Comparison of ENCODE assay signal across 21 cellular contexts in genomic region chr13:24232037-24232436, GRCh38.
DNase-seq lines count a peak whose midpoint lies in the region; ATAC-seq and TF ChIP-seq lines count a peak whose summit lies in the region.
"Had no signal": no experiment of that assay in that cellular context is flagged by ENCODE, and none has a peak within 500 bp of the region (broad histone marks: within the 10 kb centered on the region; RNA-seq: fewer than 3 reads in every experiment).

No MANE protein-coding gene starts in this region.

- H4K8ac ChIP-seq in mesenchymal stem cell (ENCODE audit: low read length): no peak overlapping the region

- no peak overlapping the region for H2AFZ ChIP-seq in mesenchymal stem cell (ENCODE audit: low read depth, low read length)

- peak overlapping the region; percentile 9 for H2AK5ac ChIP-seq in mesenchymal stem cell (ENCODE audit: low read length, severe bottlenecking)

- H3K4me3 Mint-ChIP-seq in activated T-cell treated with anti-CD3 and anti-CD28 coated beads, Interleukin-2, amount 50 U/mL, for 24 hours: no peak overlapping the region
- H3K4me3 Mint-ChIP-seq in activated T-helper 1 cell treated with anti-CD3 and anti-CD28 coated beads, Interleukin-12 subunit alpha, Interleukin-12 subunit beta, Interleukin-2, Interleukin-4 antibody, amounts not matched to agents 30 ng/mL and 10 ng/mL and 1 ng/mL, durations not matched to agents 14 hours and 24 hours and 36 hours: no peak overlapping the region
- H3K4me3 Mint-ChIP-seq: CD14-positive monocyte, IgD-negative memory B cell had no signal

- no peak overlapping the region for H3K27ac ChIP-seq in mesenchymal stem cell (ENCODE audit: low read length, poor library complexity, severe bottlenecking)
- H3K27ac ChIP-seq in thyroid gland: peak overlapping the region in 2 of 3 donors; percentile 29 to 43

- H3K27ac Mint-ChIP-seq in activated T-cell treated with anti-CD3 and anti-CD28 coated beads, Interleukin-2, amount 50 U/mL, for 24 hours: peak overlapping the region; percentile 29
- H3K27ac Mint-ChIP-seq in activated T-helper 1 cell treated with anti-CD3 and anti-CD28 coated beads, Interleukin-12 subunit alpha, Interleukin-12 subunit beta, Interleukin-2, Interleukin-4 antibody, amounts not matched to agents 30 ng/mL and 10 ng/mL and 1 ng/mL, durations not matched to agents 14 hours and 24 hours and 36 hours: peak overlapping the region; percentile 18
- H3K27ac Mint-ChIP-seq: CD14-positive monocyte, IgD-negative memory B cell had no signal

- no peaks in the 10 kb centered on the region for H3K27me3 ChIP-seq in mesenchymal stem cell (ENCODE audit: control insufficient read depth in 1 of 2, insufficient read depth in 1 of 2, low read length in 2 of 2)
- no peaks in the 10 kb centered on the region for H3K27me3 ChIP-seq in thyroid gland

- H3K23ac ChIP-seq in mesenchymal stem cell (ENCODE audit: low read length in 2 of 2): no peak overlapping the region

- ATAC-seq in left cardiac atrium: no peak

- no peak for TF ChIP-seq CTCF in thyroid gland (IDR thresholded peaks at IDR 0.05)

- 90% methylated on average over 5 of the region's 5 CpGs for WGBS in mesenchymal stem cell
- 94 to 96% methylated on average over 5 of the region's 5 CpGs for WGBS in thyroid gland, 2 donors

- H3K9ac ChIP-seq in mesenchymal stem cell (ENCODE audit: low read length): no peak overlapping the region
- H3K9ac ChIP-seq: SK-N-SH had no signal

- intact Hi-C loops in activated T-helper 1 cell treated with anti-CD3 and anti-CD28 coated beads, Interleukin-12 subunit alpha, Interleukin-12 subunit beta, Interleukin-2, Interleukin-4 antibody, amounts not matched to agents 30 ng/mL and 10 ng/mL and 1 ng/mL, durations not matched to agents 14 hours and 24 hours and 36 hours (cut with micrococcal nuclease): loop anchor here (5.0 kb wide), 2 partner anchors 55 to 280 kb away; partner anchors contain the start of gene PARP4
- intact Hi-C loops in thyroid gland (cut with DNase I): no loop called here
- intact Hi-C loops in left cardiac atrium (cut with DNase I): no loop called here

- no peak overlapping the region for H3K18ac ChIP-seq in mesenchymal stem cell (ENCODE audit: low read depth in 1 of 2, low read length in 2 of 2)

- DNase-seq in activated T-cell treated with anti-CD3 and anti-CD28 coated beads, Interleukin-2, amount 50 U/mL, for 24 hours: no peak
- no peak for DNase-seq in activated T-cell treated with anti-CD3 and anti-CD28 coated beads, Interleukin-2, amount 50 U/mL, for 1 hour
- DNase-seq in activated T-helper 1 cell treated with anti-CD3 and anti-CD28 coated beads, Interleukin-12 subunit alpha, Interleukin-12 subunit beta, Interleukin-2, Interleukin-4 antibody, amounts not matched to agents 30 ng/mL and 10 ng/mL and 1 ng/mL, durations not matched to agents 14 hours and 24 hours and 36 hours (ENCODE audit: low spot score): no peak
- no peak for DNase-seq in mesenchymal stem cell
- DNase-seq in thyroid gland: no peak
- DNase-seq in left cardiac atrium: no peak
- DNase-seq in C1 segment of cervical spinal cord (lab: John Stamatoyannopoulos, UW): no peak
- DNase-seq in occipital lobe (lab: John Stamatoyannopoulos, UW): no peak
- DNase-seq: 8988T, EL, GF-D8, GOT3, NCI-H1105, NCI-H146, NCI-H2081, NCI-H2171 treated with DMSO at 0.1 percent for 48 hours, NCI-H69, SIG-M5, SK-N-SH had no signal

- H3K4me1 ChIP-seq in mesenchymal stem cell (ENCODE audit: control insufficient read depth, insufficient read depth, low read depth, low read length) (peaks cover 3% of the 10 kb centered on the region), thyroid gland (peaks cover 15 to 30% of the 10 kb centered on the region in 2 donors)

- H3K9me3 ChIP-seq in mesenchymal stem cell (ENCODE audit: control insufficient read depth, low read length): no peaks in the 10 kb centered on the region
- H3K9me3 ChIP-seq in thyroid gland: no peaks in the 10 kb centered on the region
- H3K9me3 ChIP-seq: SK-N-SH had no signal

- H3K4ac ChIP-seq in mesenchymal stem cell (ENCODE audit: low read depth in 1 of 2, low read length in 2 of 2): no peak overlapping the region

- H2BK15ac ChIP-seq in mesenchymal stem cell (ENCODE audit: low read depth, poor library complexity, severe bottlenecking): no peak overlapping the region

- no peaks in the 10 kb centered on the region for H3K27me3 Mint-ChIP-seq in activated T-cell treated with anti-CD3 and anti-CD28 coated beads, Interleukin-2, amount 50 U/mL, for 24 hours
- H3K27me3 Mint-ChIP-seq in activated T-helper 1 cell treated with anti-CD3 and anti-CD28 coated beads, Interleukin-12 subunit alpha, Interleukin-12 subunit beta, Interleukin-2, Interleukin-4 antibody, amounts not matched to agents 30 ng/mL and 10 ng/mL and 1 ng/mL, durations not matched to agents 14 hours and 24 hours and 36 hours (ENCODE audit: insufficient read depth): no peaks in the 10 kb centered on the region
- H3K27me3 Mint-ChIP-seq: IgD-negative memory B cell had no signal

- peaks cover 19% of the 10 kb centered on the region for H3K79me1 ChIP-seq in mesenchymal stem cell (replicated peaks; ENCODE audit: low read length, poor library complexity, severe bottlenecking)

- H3K14ac ChIP-seq in mesenchymal stem cell (ENCODE audit: low read length in 2 of 2): no peak overlapping the region

- no peaks in the 10 kb centered on the region for H3K36me3 ChIP-seq in mesenchymal stem cell (ENCODE audit: control insufficient read depth in 1 of 2, insufficient read depth in 2 of 2, low read depth in 1 of 2, low read length in 2 of 2)
- no peaks in the 10 kb centered on the region for H3K36me3 ChIP-seq in thyroid gland

- no peak overlapping the region for H2BK120ac ChIP-seq in mesenchymal stem cell (ENCODE audit: low read depth, low read length)

- no peak overlapping the region for H2BK12ac ChIP-seq in mesenchymal stem cell (ENCODE audit: low read length in 2 of 2)

- H3K4me3 ChIP-seq in mesenchymal stem cell (ENCODE audit: insufficient read depth in 1 of 2, low read depth in 1 of 2, low read length in 2 of 2): no peak overlapping the region
- no peak overlapping the region for H3K4me3 ChIP-seq in thyroid gland (replicated peaks in 1 of 3)

- H3K36me3 Mint-ChIP-seq in activated T-cell treated with anti-CD3 and anti-CD28 coated beads, Interleukin-2, amount 50 U/mL, for 24 hours (ENCODE audit: low read depth): no peaks in the 10 kb centered on the region
- H3K36me3 Mint-ChIP-seq in activated T-helper 1 cell treated with anti-CD3 and anti-CD28 coated beads, Interleukin-12 subunit alpha, Interleukin-12 subunit beta, Interleukin-2, Interleukin-4 antibody, amounts not matched to agents 30 ng/mL and 10 ng/mL and 1 ng/mL, durations not matched to agents 14 hours and 24 hours and 36 hours (ENCODE audit: low read depth): no peaks in the 10 kb centered on the region
- H3K36me3 Mint-ChIP-seq: CD14-positive monocyte had no signal

- H3K4me1 Mint-ChIP-seq in activated T-cell treated with anti-CD3 and anti-CD28 coated beads, Interleukin-2, amount 50 U/mL, for 24 hours (ENCODE audit: low read depth): peaks cover 61% of the 10 kb centered on the region
- H3K4me1 Mint-ChIP-seq in activated T-helper 1 cell treated with anti-CD3 and anti-CD28 coated beads, Interleukin-12 subunit alpha, Interleukin-12 subunit beta, Interleukin-2, Interleukin-4 antibody, amounts not matched to agents 30 ng/mL and 10 ng/mL and 1 ng/mL, durations not matched to agents 14 hours and 24 hours and 36 hours (ENCODE audit: low read depth): peaks cover 51% of the 10 kb centered on the region
- H3K4me1 Mint-ChIP-seq: CD14-positive monocyte had no signal

- H2BK5ac ChIP-seq in mesenchymal stem cell (ENCODE audit: low read depth, low read length, poor library complexity, severe bottlenecking): no peak overlapping the region

- peak overlapping the region; percentile 75 for H4K91ac ChIP-seq in mesenchymal stem cell (ENCODE audit: low read length)

- no peak overlapping the region for H3K4me2 ChIP-seq in mesenchymal stem cell (ENCODE audit: low read length, poor library complexity, severe bottlenecking)

- no peak for TF ChIP-seq POLR2A in thyroid gland (IDR thresholded peaks at IDR 0.05)

- H3K9me3 Mint-ChIP-seq in activated T-cell treated with anti-CD3 and anti-CD28 coated beads, Interleukin-2, amount 50 U/mL, for 24 hours: no peaks in the 10 kb centered on the region
- no peaks in the 10 kb centered on the region for H3K9me3 Mint-ChIP-seq in activated T-helper 1 cell treated with anti-CD3 and anti-CD28 coated beads, Interleukin-12 subunit alpha, Interleukin-12 subunit beta, Interleukin-2, Interleukin-4 antibody, amounts not matched to agents 30 ng/mL and 10 ng/mL and 1 ng/mL, durations not matched to agents 14 hours and 24 hours and 36 hours
- H3K9me3 Mint-ChIP-seq: CD14-positive monocyte, IgD-negative memory B cell had no signal
